Comparison of ENCODE assay signal across 2 cellular contexts in genomic region chr5:68452286-68452685, GRCh38.
TF ChIP-seq lines count a peak whose summit lies in the region.

No MANE protein-coding gene starts in this region.

TF ChIP-seq in HepG2, 621 proteins besides CTCF, POLR2A, EP300 and RAD21 (continued from another document):
- TF ChIP-seq IRF9 (CRISPR knock-in tag; IDR thresholded peaks at IDR 0.05; ENCODE audit: borderline replicate concordance) (no peak), FOSL2 (CRISPR knock-in tag; IDR thresholded peaks at IDR 0.05) (peak; percentile 67), ATF2 (CRISPR knock-in tag; IDR thresholded peaks at IDR 0.05) (no peak), ARID5B (CRISPR knock-in tag; IDR thresholded peaks at IDR 0.05) (peak; percentile 28; the same call in 1 of the 2 replicates), ELF3 (CRISPR knock-in tag; IDR thresholded peaks at IDR 0.05) (peak; percentile 81), KAT8 (CRISPR knock-in tag; IDR thresholded peaks at IDR 0.05) (0 out of 2 replicates have a peak, but pooled peaks have one; percentile 38), NFE2 (CRISPR knock-in tag; IDR thresholded peaks at IDR 0.05) (peak; percentile 87), ELF1 (CRISPR knock-in tag; IDR thresholded peaks at IDR 0.05) (0 out of 2 replicates have a peak, but pooled peaks have one; percentile 24), NFE2L2 (IDR thresholded peaks at IDR 0.05; ENCODE audit: low read length) (peak; percentile 88), ZBTB43 (CRISPR knock-in tag; conservative IDR thresholded peaks at IDR 0.05) (no peak), MAFF (IDR thresholded peaks at IDR 0.05; ENCODE audit: low read depth, low read length) (peak; percentile 25; the same call in 1 of the 2 replicates)

TF ChIP-seq in K562, 482 proteins besides CTCF, POLR2A, EP300 and RAD21 (continued from another document and continues in another):
- TF ChIP-seq PRDM10 (IDR thresholded peaks at IDR 0.05; ENCODE audit: partially characterized antibody), result no peak
- no peak for TF ChIP-seq ARID3B (CRISPR knock-in tag; IDR thresholded peaks at IDR 0.05; ENCODE audit: borderline replicate concordance)
- no peak for TF ChIP-seq MYNN (IDR thresholded peaks at IDR 0.05)
- no peak for TF ChIP-seq MYNN (CRISPR knock-in tag; IDR thresholded peaks at IDR 0.05)
- TF ChIP-seq ELF2 (CRISPR knock-in tag; IDR thresholded peaks at IDR 0.05), result no peak
- TF ChIP-seq VEZF1 (CRISPR knock-in tag; IDR thresholded peaks at IDR 0.05), result no peak
- TF ChIP-seq SOX6 (IDR thresholded peaks at IDR 0.05), result no peak
- TF ChIP-seq ARID1B (IDR thresholded peaks at IDR 0.05), result peak; percentile 42
- TF ChIP-seq DMBX1 (CRISPR knock-in tag; IDR thresholded peaks at IDR 0.05; ENCODE audit: borderline replicate concordance), result no peak
- TF ChIP-seq TAL1 (IDR thresholded peaks at IDR 0.05), result no peak
- TF ChIP-seq ILF3 (IDR thresholded peaks at IDR 0.05; ENCODE audit: borderline replicate concordance), result no peak
- TF ChIP-seq RREB1 (CRISPR knock-in tag; IDR thresholded peaks at IDR 0.05), result no peak
- TF ChIP-seq CTCFL (IDR thresholded peaks at IDR 0.05; ENCODE audit: borderline replicate concordance, insufficient read depth, low read depth, low read length, poor library complexity, severe bottlenecking), result no peak
- peak; percentile 90 for TF ChIP-seq C11orf30 (IDR thresholded peaks at IDR 0.05; ENCODE audit: low read depth)
- TF ChIP-seq BCLAF1 (IDR thresholded peaks at IDR 0.05; ENCODE audit: borderline replicate concordance in 1 of 2, control insufficient read depth in 1 of 2, low read depth in 2 of 2, low read length in 1 of 2), result no peak
- no peak for TF ChIP-seq ZNF780A (CRISPR knock-in tag; IDR thresholded peaks at IDR 0.05)
- TF ChIP-seq ZNF121 (CRISPR knock-in tag; conservative IDR thresholded peaks at IDR 0.05), result no peak
- no peak for TF ChIP-seq GATAD2A (IDR thresholded peaks at IDR 0.05)
- TF ChIP-seq BMI1 (IDR thresholded peaks at IDR 0.05; ENCODE audit: low read length), result no peak
- no peak for TF ChIP-seq ID3 (CRISPR knock-in tag; IDR thresholded peaks at IDR 0.05)
- TF ChIP-seq ID3 (tag; IDR thresholded peaks at IDR 0.05), result no peak
- TF ChIP-seq MAFG (tag; conservative IDR thresholded peaks at IDR 0.05), result peak; percentile 95
- no peak for TF ChIP-seq ZNF507 (tag; conservative IDR thresholded peaks at IDR 0.05)
- no peak for TF ChIP-seq LCOR (CRISPR knock-in tag; IDR thresholded peaks at IDR 0.05)
- no peak for TF ChIP-seq PRMT5 (CRISPR knock-in tag; IDR thresholded peaks at IDR 0.05)
- TF ChIP-seq MEF2D (tag; conservative IDR thresholded peaks at IDR 0.05; ENCODE audit: low read depth), result no peak
- TF ChIP-seq ARID2 (IDR thresholded peaks at IDR 0.05), result no peak
- no peak for TF ChIP-seq MTA2 (IDR thresholded peaks at IDR 0.05; ENCODE audit: low read depth)
- TF ChIP-seq CC2D1A (IDR thresholded peaks at IDR 0.05), result no peak
- no peak for TF ChIP-seq HMGN3 (IDR thresholded peaks at IDR 0.05; ENCODE audit: borderline replicate concordance, extremely low read depth, insufficient read length, low read depth, low read length)
- no peak for TF ChIP-seq ASH1L (IDR thresholded peaks at IDR 0.05; ENCODE audit: borderline replicate concordance, low read depth, partially characterized antibody)
- no peak for TF ChIP-seq ZNF41 (CRISPR knock-in tag; conservative IDR thresholded peaks at IDR 0.05)
- TF ChIP-seq NFE2 (IDR thresholded peaks at IDR 0.05; ENCODE audit: low read depth), result peak; percentile 96
- TF ChIP-seq NFIC (IDR thresholded peaks at IDR 0.05), result no peak
- TF ChIP-seq BRD9 (IDR thresholded peaks at IDR 0.05; ENCODE audit: low read depth, partially characterized antibody), result no peak
- TF ChIP-seq TEAD1 (CRISPR knock-in tag; IDR thresholded peaks at IDR 0.05), result no peak
- TF ChIP-seq NCOA4 (IDR thresholded peaks at IDR 0.05; ENCODE audit: partially characterized antibody), result no peak
- TF ChIP-seq ZNF311 (CRISPR knock-in tag; IDR thresholded peaks at IDR 0.05), result no peak
- TF ChIP-seq BCOR (IDR thresholded peaks at IDR 0.05), result no peak
- no peak for TF ChIP-seq DACH1 (IDR thresholded peaks at IDR 0.05; ENCODE audit: partially characterized antibody)
- no peak for TF ChIP-seq FOXJ2 (tag; IDR thresholded peaks at IDR 0.05)
